24 cellular contexts compared by ENCODE assay signal in the genomic region with DNA sequence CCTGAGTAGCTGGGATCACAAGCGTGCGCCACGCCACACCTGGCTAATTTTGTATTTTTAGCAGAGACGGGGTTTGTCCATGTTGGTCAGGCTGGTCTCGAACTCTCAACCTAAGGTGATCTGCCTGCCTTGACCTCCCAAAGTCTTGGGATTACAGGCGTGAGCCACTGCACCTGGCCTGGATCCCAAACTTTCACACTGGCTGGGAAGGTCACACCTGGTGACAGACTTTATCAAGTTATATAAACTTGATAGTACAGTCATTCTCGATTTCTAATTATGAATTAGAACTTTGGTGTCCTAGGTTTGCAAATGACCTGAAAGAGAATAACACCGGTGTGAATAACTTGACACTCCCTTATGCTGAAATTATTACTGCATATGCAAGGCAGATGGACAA. TPM values are rescaled to one million over a fixed set of nuclear protein-coding genes. Genes with fewer than 3 reads are reported as not detected.
"Had no signal": no experiment of that assay in that cellular context is flagged by ENCODE, and none has a peak within 500 bp of the region (broad histone marks: within the 10 kb centered on the region; RNA-seq: fewer than 3 reads in every experiment).

No MANE protein-coding gene starts in this region.

- H3K4me3 ChIP-seq: cardiac muscle cell, K562 had no signal

- H3K36me3 ChIP-seq: brain microvascular endothelial cell, cardiac muscle cell had no signal

- FAIRE-seq: astrocyte, K562, RCC 7860 had no signal

- H3K9me3 Mint-ChIP-seq: activated naive CD4-positive, alpha-beta T cell treated with anti-CD3 and anti-CD28 coated beads for 36 hours; activated T-cell treated with anti-CD3 and anti-CD28 coated beads, Interleukin-2, amount 50 U/mL, for 4 hours; T-helper 1 cell treated with Interleukin-12 subunit alpha and Interleukin-12 subunit beta and Interleukin-4 antibody, amounts not matched to agents 30 μg/mL and 1 μg/mL, for 36 hours had no signal

- DNase-seq: activated CD4-positive, alpha-beta T cell treated with anti-CD3 and anti-CD28 coated beads for 1 hour; activated CD4-positive, alpha-beta T cell treated with anti-CD3 and anti-CD28 coated beads, Interleukin-2, amount 10 ng/mL, durations not matched to agents 24 days and 14 days; activated CD4-positive, alpha-beta T cell treated with anti-CD3 and anti-CD28 coated beads, Interleukin-2, amount 50 U/mL, for 48 hours; activated gamma-delta T cell; activated naive CD4-positive, alpha-beta T cell treated with anti-CD3 and anti-CD28 coated beads for 36 hours; activated T-cell treated with anti-CD3 and anti-CD28 coated beads, Interleukin-2, amount 50 U/mL, for 4 hours; amygdala; brain microvascular endothelial cell; Karpas-422; MM.1S; NCI-H1105; NCI-H1436 treated with DMSO at 0.1 percent for 48 hours; NCI-H187; NCI-H2081; NCI-H510A treated with DMSO at 0.1 percent for 48 hours; NCI-H69; SHP77 treated with DMSO at 0.1 percent for 48 hours had no signal

- H3K4me3 Mint-ChIP-seq: activated CD4-positive, alpha-beta T cell treated with anti-CD3 and anti-CD28 coated beads, Interleukin-2, amount 10 ng/mL, durations not matched to agents 24 days and 14 days; activated naive CD4-positive, alpha-beta T cell treated with anti-CD3 and anti-CD28 coated beads for 36 hours; activated naive CD8-positive, alpha-beta T cell; activated T-cell treated with anti-CD3 and anti-CD28 coated beads, Interleukin-2, amount 50 U/mL, for 4 hours; T-helper 1 cell treated with Interleukin-12 subunit alpha and Interleukin-12 subunit beta and Interleukin-4 antibody, amounts not matched to agents 30 μg/mL and 1 μg/mL, for 36 hours; WTC11 had no signal

- ATAC-seq: activated T-cell treated with anti-CD3 and anti-CD28 coated beads, Interleukin-2, amount 50 U/mL, for 4 hours; K562; WTC11 had no signal

- H3K27ac Mint-ChIP-seq: activated CD4-positive, alpha-beta T cell treated with anti-CD3 and anti-CD28 coated beads, Interleukin-2, amount 10 ng/mL, durations not matched to agents 24 days and 14 days; activated naive CD4-positive, alpha-beta T cell treated with anti-CD3 and anti-CD28 coated beads for 36 hours; activated naive CD8-positive, alpha-beta T cell; T-helper 1 cell treated with Interleukin-12 subunit alpha and Interleukin-12 subunit beta and Interleukin-4 antibody, amounts not matched to agents 30 μg/mL and 1 μg/mL, for 36 hours; WTC11 had no signal

- H3K27me3 ChIP-seq: brain microvascular endothelial cell, cardiac muscle cell had no signal

- H3K27ac ChIP-seq: brain microvascular endothelial cell, cardiac muscle cell had no signal

RNA-seq across cellular contexts. Expression of gene PLBD1, which starts 6.0 kb away (rescaled TPM):
- total RNA-seq: activated CD4-positive, alpha-beta T cell treated with anti-CD3 and anti-CD28 coated beads, Interleukin-2, amount 10 ng/mL, durations not matched to agents 24 days and 14 days; activated naive CD4-positive, alpha-beta T cell treated with anti-CD3 and anti-CD28 coated beads for 36 hours had no signal
